In the genomic region with DNA sequence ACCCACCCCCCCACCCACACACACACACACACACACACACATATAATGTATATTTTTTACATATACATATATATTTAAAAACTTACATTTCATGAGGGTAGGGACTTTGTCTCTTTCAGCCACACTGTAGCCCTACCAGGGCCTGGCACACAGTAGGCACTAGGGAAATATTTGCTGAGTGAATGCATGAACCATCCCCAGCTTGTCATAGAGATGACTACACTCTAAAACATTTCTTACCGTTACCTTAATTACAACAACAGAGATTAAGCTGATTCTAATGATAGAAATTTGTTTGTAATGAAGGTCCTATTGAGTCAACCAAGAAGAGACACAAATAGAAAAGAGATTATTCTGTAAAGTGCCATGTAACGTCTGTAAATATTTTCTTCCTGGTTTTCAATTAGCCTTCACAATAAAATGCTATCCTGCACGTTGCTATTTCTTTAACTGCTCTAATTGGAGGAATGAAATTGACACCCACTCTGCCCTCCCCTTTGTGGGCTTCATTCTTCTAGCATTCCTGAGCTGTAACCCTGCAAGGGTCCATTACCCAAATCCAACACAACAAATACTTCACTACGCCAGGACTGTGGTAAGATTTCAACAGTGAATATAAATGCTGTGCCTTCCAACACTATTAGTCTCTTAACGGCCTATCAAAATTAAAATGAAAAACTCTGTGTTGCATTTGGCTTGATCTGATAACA, we compare ENCODE assay signal across 19 cellular contexts. TPM values are rescaled to one million over a fixed set of nuclear protein-coding genes. Genes with fewer than 3 reads are reported as not detected.
DNase-seq lines count a peak whose midpoint lies in the region; ATAC-seq and TF ChIP-seq lines count a peak whose summit lies in the region.
"Had no signal": no experiment of that assay in that cellular context is flagged by ENCODE, and none has a peak within 500 bp of the region (broad histone marks: within the 10 kb centered on the region; RNA-seq: fewer than 3 reads in every experiment).

No MANE protein-coding gene starts in this region.

- peaks cover 4% of the 10 kb centered on the region for H3K27me3 Mint-ChIP-seq in neural progenitor cell (ENCODE audit: insufficient read depth, low read depth)
- peaks cover 18 to 40% of the 10 kb centered on the region in 2 donors for H3K27me3 Mint-ChIP-seq in stimulated activated naive B cell treated with anti-CD40 and anti-IgM and Interleukin-4, amounts not matched to agents 10 μg/mL and 1 μg/mL and 100 μg/mL, for 72 hours

- H3K4me3 Mint-ChIP-seq in neural progenitor cell, result no peak overlapping the region
- H3K4me3 Mint-ChIP-seq in stimulated activated naive B cell treated with anti-CD40 and anti-IgM and Interleukin-4, amounts not matched to agents 10 μg/mL and 1 μg/mL and 100 μg/mL, for 72 hours, result no peak overlapping the region

- no peak overlapping the region for H3K27ac Mint-ChIP-seq in neural progenitor cell
- no peak overlapping the region for H3K27ac Mint-ChIP-seq in stimulated activated naive B cell treated with anti-CD40 and anti-IgM and Interleukin-4, amounts not matched to agents 10 μg/mL and 1 μg/mL and 100 μg/mL, for 72 hours

- no peak for ATAC-seq in HG02623 (IDR thresholded peaks at IDR 0.05; ENCODE audit: unreplicated experiment)
- no peak for ATAC-seq in stimulated activated naive B cell treated with anti-CD40 and anti-IgM and Interleukin-4, amounts not matched to agents 10 μg/mL and 1 μg/mL and 100 μg/mL, for 72 hours (replicated peaks)
- no peak for ATAC-seq in HG03378 (IDR thresholded peaks at IDR 0.05; ENCODE audit: unreplicated experiment)
- ATAC-seq in GM18517 (IDR thresholded peaks at IDR 0.05; ENCODE audit: unreplicated experiment), result no peak
- ATAC-seq: Panc1 had no signal

- H3K4me1 ChIP-seq in endocrine pancreas (ENCODE audit: control insufficient read depth, insufficient read depth, low read length), result peaks cover 13% of the 10 kb centered on the region
- peaks cover 32% of the 10 kb centered on the region for H3K4me1 ChIP-seq in neural progenitor cell

- peak overlapping the region; percentile 66 for H3K4me2 ChIP-seq in neural progenitor cell

- H3K27me3 ChIP-seq in endocrine pancreas (ENCODE audit: control insufficient read depth, insufficient read depth, low read length) (no peaks in the 10 kb centered on the region), neural progenitor cell (no peaks in the 10 kb centered on the region)

- peaks cover 17% of the 10 kb centered on the region for H3K4me1 Mint-ChIP-seq in neural progenitor cell
- H3K4me1 Mint-ChIP-seq in stimulated activated naive B cell treated with anti-CD40 and anti-IgM and Interleukin-4, amounts not matched to agents 10 μg/mL and 1 μg/mL and 100 μg/mL, for 72 hours, result no peaks in the 10 kb centered on the region

- TF ChIP-seq CTCF in neural progenitor cell (IDR thresholded peaks at IDR 0.05), result no peak

- H3F3A ChIP-seq in neural progenitor cell (ENCODE audit: low read depth), result peaks cover 13% of the 10 kb centered on the region

- no peaks in the 10 kb centered on the region for H4K20me1 ChIP-seq in neural progenitor cell (ENCODE audit: low read depth)

- H3K27ac ChIP-seq in neural progenitor cell, result peak overlapping the region; percentile 2
- H3K27ac ChIP-seq: C4-2B had no signal

- H3K4me3 ChIP-seq in endocrine pancreas (ENCODE audit: control insufficient read depth, insufficient read depth, low read length) (peak overlapping the region; percentile 41), neural progenitor cell (no peak overlapping the region)

- no peaks in the 10 kb centered on the region for H3K9me3 Mint-ChIP-seq in neural progenitor cell
- H3K9me3 Mint-ChIP-seq in stimulated activated naive B cell treated with anti-CD40 and anti-IgM and Interleukin-4, amounts not matched to agents 10 μg/mL and 1 μg/mL and 100 μg/mL, for 72 hours, result peaks cover 0 to 5% of the 10 kb centered on the region in 2 donors

- H3K79me2 ChIP-seq in neural progenitor cell (ENCODE audit: low read depth), result no peaks in the 10 kb centered on the region

- no peaks in the 10 kb centered on the region for H3K36me3 ChIP-seq in endocrine pancreas (ENCODE audit: control insufficient read depth, insufficient read depth, low read length)
- H3K36me3 ChIP-seq in neural progenitor cell, result no peaks in the 10 kb centered on the region

- H3K9me3 ChIP-seq in endocrine pancreas (ENCODE audit: control insufficient read depth, low read length), result no peaks in the 10 kb centered on the region
- H3K9me3 ChIP-seq in neural progenitor cell (ENCODE audit: low read depth), result no peaks in the 10 kb centered on the region

- H3K9ac ChIP-seq in endocrine pancreas (ENCODE audit: control insufficient read depth, insufficient read depth, low read length) (no peak overlapping the region), neural progenitor cell (no peak overlapping the region)

- DNase-seq in EH (ENCODE audit: low read depth) (peak; percentile 70), M059J (ENCODE audit: low read depth) (peak; percentile 56), neural progenitor cell (ENCODE audit: low spot score) (peak; percentile 68)
- no peak for DNase-seq in stimulated activated naive B cell treated with anti-CD40 and anti-IgM and Interleukin-4, amounts not matched to agents 10 μg/mL and 1 μg/mL and 100 μg/mL, for 72 hours
- DNase-seq: DMS 273 treated with DMSO at 0.1 percent for 48 hours, KG1, NCI-H1048, NCI-H146, NCI-H2081, NCI-H510A treated with DMSO at 0.1 percent for 48 hours, NCI-H82 had no signal

- no peaks in the 10 kb centered on the region for H3K36me3 Mint-ChIP-seq in neural progenitor cell
- H3K36me3 Mint-ChIP-seq in stimulated activated naive B cell treated with anti-CD40 and anti-IgM and Interleukin-4, amounts not matched to agents 10 μg/mL and 1 μg/mL and 100 μg/mL, for 72 hours, result no peaks in the 10 kb centered on the region

- H2AFZ ChIP-seq in neural progenitor cell (replicated peaks), result peak overlapping the region; percentile 18

RNA-seq across cellular contexts. Expression of a gene that starts 30.8 kb away (rescaled TPM):
- total RNA-seq in M059J (2014; rRNA removed; shearing (Covaris generic)), result 6.0 and 7.8 TPM in 2 replicates
- total RNA-seq in neural progenitor cell (ENCODE audit: low replicate concordance), result not detected in 2 replicates
- total RNA-seq: MCF 10A, SK-MEL-5 had no signal
